1 cellular context compared by ENCODE assay signal in genomic region chr7:103630318-103630717, GRCh38.
TF ChIP-seq lines count a peak whose summit lies in the region.

No MANE protein-coding gene starts in this region.

TF ChIP-seq in K562, 482 proteins besides CTCF, POLR2A, EP300 and RAD21 (continued from another document):
- TF ChIP-seq PBX2 (CRISPR knock-in tag; IDR thresholded peaks at IDR 0.05; ENCODE audit: low read depth) (no peak), PBX2 (tag; conservative IDR thresholded peaks at IDR 0.05; ENCODE audit: low read depth) (peak; percentile 74), MAFF (IDR thresholded peaks at IDR 0.05; ENCODE audit: low read length) (peak; percentile 33; the same call in 1 of the 2 replicates), MAFK (IDR thresholded peaks at IDR 0.05; ENCODE audit: low read length) (peak; percentile 56), CAMTA2 (CRISPR knock-in tag; conservative IDR thresholded peaks at IDR 0.05) (no peak), ETV5 (CRISPR knock-in tag; IDR thresholded peaks at IDR 0.05; ENCODE audit: low read depth) (no peak), TEAD1 (CRISPR knock-in tag; IDR thresholded peaks at IDR 0.05) (peak in 1 of 2 experiments; percentile 20; a peak in 1 of 4 replicates), BCOR (IDR thresholded peaks at IDR 0.05) (no peak), CC2D1A (IDR thresholded peaks at IDR 0.05) (no peak), SMAD4 (CRISPR knock-in tag; conservative IDR thresholded peaks at IDR 0.05) (no peak), SP1 (CRISPR knock-in tag; IDR thresholded peaks at IDR 0.05) (no peak), ZFP1 (CRISPR knock-in tag; IDR thresholded peaks at IDR 0.05) (no peak), KLF6 (CRISPR knock-in tag; IDR thresholded peaks at IDR 0.05; ENCODE audit: borderline replicate concordance) (no peak), E2F8 (IDR thresholded peaks at IDR 0.05; ENCODE audit: low read depth, partially characterized antibody) (no peak), YY1 (IDR thresholded peaks at IDR 0.05; ENCODE audit: borderline replicate concordance in 1 of 3, control insufficient read depth in 1 of 3, extremely low read depth in 1 of 3, insufficient read depth in 3 of 3, insufficient read length in 1 of 3, insufficient replicate concordance in 2 of 3, low read depth in 1 of 3, low read length in 2 of 3) (no peak), MEIS2 (IDR thresholded peaks at IDR 0.05; ENCODE audit: partially characterized antibody) (peak; percentile 67), JUN (IDR thresholded peaks at IDR 0.05; ENCODE audit: borderline replicate concordance, low read depth, low read length) (peak; percentile 78), JUN (CRISPR knock-in tag; IDR thresholded peaks at IDR 0.05; ENCODE audit: borderline replicate concordance) (no peak), BACH1 (tag; IDR thresholded peaks at IDR 0.05) (peak; percentile 48; the same call in 1 of the 2 replicates), FOXP1 (CRISPR knock-in tag; IDR thresholded peaks at IDR 0.05) (no peak), ZNF318 (IDR thresholded peaks at IDR 0.05; ENCODE audit: borderline replicate concordance in 1 of 2, low read depth in 1 of 2) (peak in 1 of 2 experiments; percentile 50; a peak in 1 of 4 replicates), CHD4 (IDR thresholded peaks at IDR 0.05; ENCODE audit: insufficient read depth, insufficient replicate concordance, low read depth, low read length, poor library complexity, severe bottlenecking) (no peak), TEAD4 (IDR thresholded peaks at IDR 0.05; ENCODE audit: low read length) (peak; percentile 53; the same call in 1 of the 2 replicates), TEAD4 (CRISPR knock-in tag; IDR thresholded peaks at IDR 0.05; ENCODE audit: borderline replicate concordance) (no peak), HSF4 (CRISPR knock-in tag; IDR thresholded peaks at IDR 0.05; ENCODE audit: borderline replicate concordance) (no peak), ELF2 (CRISPR knock-in tag; IDR thresholded peaks at IDR 0.05) (0 out of 2 replicates have a peak, but pooled peaks have one; percentile 40), CGGBP1 (CRISPR knock-in tag; IDR thresholded peaks at IDR 0.05) (no peak), ZNF589 (CRISPR knock-in tag; IDR thresholded peaks at IDR 0.05; ENCODE audit: low read depth) (0 out of 2 replicates have a peak, but pooled peaks have one; percentile 36), ZNF644 (tag; IDR thresholded peaks at IDR 0.05; ENCODE audit: low read depth) (no peak), ZNF778 (CRISPR knock-in tag; IDR thresholded peaks at IDR 0.05) (no peak), GTF2A2 (tag; IDR thresholded peaks at IDR 0.05) (no peak), SNRNP70 (optimal IDR thresholded peaks at IDR 0.05; ENCODE audit: low read depth, low read length) (no peak), CLOCK (CRISPR knock-in tag; IDR thresholded peaks at IDR 0.05; ENCODE audit: borderline replicate concordance) (no peak), ZNF699 (CRISPR knock-in tag; IDR thresholded peaks at IDR 0.05; ENCODE audit: insufficient replicate concordance) (no peak), ESRRA (IDR thresholded peaks at IDR 0.05; ENCODE audit: borderline replicate concordance, low read depth) (no peak), ATF3 (IDR thresholded peaks at IDR 0.05) (peak; percentile 88), ATF3 (CRISPR knock-in tag; conservative IDR thresholded peaks at IDR 0.05) (peak; percentile 82), ZNF780A (CRISPR knock-in tag; IDR thresholded peaks at IDR 0.05) (no peak)
